In genomic region chr1:204350857-204351573, GRCh38 we compare ENCODE assay signal across 8 cellular contexts. TPM values are rescaled to one million over a fixed set of nuclear protein-coding genes. Genes with fewer than 3 reads are reported as not detected.
DNase-seq lines count a peak whose midpoint lies in the region; ATAC-seq, FAIRE-seq and TF ChIP-seq lines count a peak whose summit lies in the region.

No MANE protein-coding gene starts in this region.

- BruUV-seq in HepG2 (replicated peaks; lab: Mats Ljungman, UMichigan) = no TSS peak

- H3K9me3 ChIP-seq in HepG2 (ENCODE audit: low read length) = no peaks in the 10 kb centered on the region

- TF ChIP-seq CTCF in HepG2 (CRISPR knock-in tag; IDR thresholded peaks at IDR 0.05) (no peak), type B pancreatic cell (conservative IDR thresholded peaks at IDR 0.05) (no peak)

- H3K9me3 Mint-ChIP-seq in type B pancreatic cell = no peaks in the 10 kb centered on the region

- no peak overlapping the region for H2AFZ ChIP-seq in HepG2 (ENCODE audit: low read length)

- H3K36me3 Mint-ChIP-seq in type B pancreatic cell = no peaks in the 10 kb centered on the region

- peaks cover 24% of the 10 kb centered on the region for H3K4me1 ChIP-seq in HepG2 (ENCODE audit: insufficient read depth, low read length)

- H3K27ac Mint-ChIP-seq in type B pancreatic cell = peak overlapping the region; percentile 87

- H3K27ac ChIP-seq in caudate nucleus (ENCODE audit: low read depth, low read length) = peak overlapping the region; percentile 46
- no peak overlapping the region for H3K27ac ChIP-seq in HepG2 (ENCODE audit: extremely low read length, insufficient read depth, low read length)

- intact Hi-C loops in HepG2 (cut with micrococcal nuclease; ENCODE audit: unreplicated experiment) = no loop called here

- peaks cover 38% of the 10 kb centered on the region for H3K4me1 Mint-ChIP-seq in type B pancreatic cell (ENCODE audit: unreplicated experiment)

- no peaks in the 10 kb centered on the region for H3K27me3 Mint-ChIP-seq in type B pancreatic cell

- whole genome bisulfite sequencing in HepG2 (ENCODE audit: low lambda C conversion rate) = 97% methylated on average over 18 of the region's 20 CpGs

- no peak for TF ChIP-seq POLR2A in HepG2 (IDR thresholded peaks at IDR 0.05; ENCODE audit: insufficient read depth in 1 of 2, low read depth in 2 of 2, low read length in 2 of 2)
- TF ChIP-seq POLR2A in GM18505 (IDR thresholded peaks at IDR 0.05; ENCODE audit: borderline replicate concordance, extremely low read depth, insufficient read depth, insufficient read length) = no peak

- H3K27me3 ChIP-seq in HepG2 (ENCODE audit: control insufficient read depth in 1 of 2, insufficient read depth in 2 of 2, low read length in 2 of 2) = no peaks in the 10 kb centered on the region; a peak in 1 of 5 replicates

- H3K4me3 Mint-ChIP-seq in type B pancreatic cell = peak overlapping the region; percentile 83

- H3K79me2 ChIP-seq in HepG2 (ENCODE audit: insufficient read depth, low read length) = peaks cover 3% of the 10 kb centered on the region

- no peaks in the 10 kb centered on the region for H4K20me1 ChIP-seq in HepG2 (ENCODE audit: insufficient read depth, low read length)

- in situ Hi-C loops in HepG2 (cut with HindIII; ENCODE audit: extremely low pct_ligation_motif_present, low pct_unique_long_range_greater_than_20kb) = loop anchor here (25.0 kb wide), 1 partner anchor 489 kb away; the partner anchor contains the start of gene SNRPE

- CTCF ChIA-PET in HepG2 (lab: Yijun Ruan, JAX; ENCODE audit: low intra/inter-chr PET ratio, low total read pairs) = no interaction called here

- no peak for FAIRE-seq in HepG2 (lab: Jason Lieb, UNC)

- TF ChIP-seq RAD21 in HepG2 (CRISPR knock-in tag; IDR thresholded peaks at IDR 0.05) = no peak

- H3K4me3 ChIP-seq in HepG2 (replicated peaks in 1 of 3; ENCODE audit: insufficient read depth in 1 of 3, low read depth in 2 of 3, low read length in 3 of 3) = no peak overlapping the region

- TF ChIP-seq EP300 in HepG2 (IDR thresholded peaks at IDR 0.05; ENCODE audit: low read depth in 2 of 2, low read length in 2 of 2) (no peak), HepG2 (CRISPR knock-in tag; IDR thresholded peaks at IDR 0.05; ENCODE audit: borderline replicate concordance) (no peak)

- ATAC-seq in HepG2 (no peak), HG02759 (IDR thresholded peaks at IDR 0.05; ENCODE audit: unreplicated experiment) (no peak), GM18505 (IDR thresholded peaks at IDR 0.05; ENCODE audit: unreplicated experiment) (no peak), GM18907 (IDR thresholded peaks at IDR 0.05; ENCODE audit: unreplicated experiment) (no peak)

- H3K4me2 ChIP-seq in HepG2 (ENCODE audit: low read depth, low read length) = no peak overlapping the region

- DNase-seq in stimulated activated CD4-positive, alpha-beta T cell treated with anti-CD3 and anti-CD28 coated beads, Interleukin-4, amount 100 ng/mL, for 24 hours = peak; percentile 11
- no peak for DNase-seq in stimulated activated CD4-positive, alpha-beta T cell treated with anti-CD3 and anti-CD28 coated beads, Interleukin-2, amount 100 ng/mL, for 24 hours
- peak in 60 of 61 donors; percentile 38 to 93 (median 76) for DNase-seq in caudate nucleus (lab: John Stamatoyannopoulos, UW)
- DNase-seq in HepG2 (ENCODE audit: low spot score) = no peak
- peak; percentile 90 for DNase-seq in type B pancreatic cell (ENCODE audit: extremely low spot score, unreplicated experiment)

- POLR2A ChIA-PET in HepG2 (lab: Yijun Ruan, JAX) = no interaction called here

- H3K36me3 ChIP-seq in HepG2 (replicated peaks in 1 of 2; ENCODE audit: control insufficient read depth in 1 of 2, insufficient read depth in 2 of 2, low read length in 2 of 2) = peaks cover 0 to 1% of the 10 kb centered on the region in 2 experiments; a peak in 1 of 5 replicates

- H3K9ac ChIP-seq in HepG2 (ENCODE audit: insufficient read depth, low read depth, low read length) = no peak overlapping the region

TF ChIP-seq in HepG2, 621 proteins besides CTCF, POLR2A, EP300 and RAD21 (continues in another document):
- TF ChIP-seq SALL2 (CRISPR knock-in tag; IDR thresholded peaks at IDR 0.05) (no peak), ZNF609 (CRISPR knock-in tag; IDR thresholded peaks at IDR 0.05; ENCODE audit: borderline replicate concordance) (no peak), RFXANK (CRISPR knock-in tag; IDR thresholded peaks at IDR 0.05) (no peak), NRL (CRISPR knock-in tag; IDR thresholded peaks at IDR 0.05; ENCODE audit: borderline replicate concordance) (no peak), POLR2AphosphoS2 (IDR thresholded peaks at IDR 0.05; ENCODE audit: low read depth, low read length) (no peak), ZNF205 (CRISPR knock-in tag; IDR thresholded peaks at IDR 0.05) (no peak), RFX1 (IDR thresholded peaks at IDR 0.05) (peak; percentile 35), ZBTB33 (CRISPR knock-in tag; IDR thresholded peaks at IDR 0.05) (0 out of 2 replicates have a peak, but pooled peaks have one; percentile 23), MED1 (CRISPR knock-in tag; IDR thresholded peaks at IDR 0.05) (no peak), ZNF44 (CRISPR knock-in tag; IDR thresholded peaks at IDR 0.05) (no peak)

RNA-seq across cellular contexts. Expression of gene PLEKHA6, which starts 8.7 kb away (rescaled TPM):
- total RNA-seq in HepG2 (2016; rRNA removed; fragmentation: Illumina TruSeq; extraction: Trizol) (10.8 and 11.4 TPM in 2 replicates), type B pancreatic cell (ENCODE audit: low replicate concordance) (37.8 and 63.1 TPM in 2 replicates)
- 0.40 and 1.1 TPM in 2 replicates for total RNA-seq in HepG2 (2016; cell fraction: cytosol; rRNA removed; fragmentation: Illumina TruSeq; extraction: Trizol; ENCODE audit: low read depth)
- total RNA-seq in HepG2 (2016; cell fraction: insoluble cytoplasmic fraction; rRNA removed; fragmentation: Illumina TruSeq; extraction: Trizol) = 7.3 and 13.7 TPM in 2 replicates
- 3.9 and 4.0 TPM in 2 replicates for total RNA-seq in HepG2 (2016; cell fraction: membrane; rRNA removed; fragmentation: Illumina TruSeq; extraction: Trizol)
- total RNA-seq in HepG2 (2016; cell fraction: nucleus; rRNA removed; fragmentation: Illumina TruSeq; extraction: Trizol) = 16.8 and 17.2 TPM in 2 replicates
- polyA plus RNA-seq in HepG2 (2011; rRNA removed) = 5.3 and 6.4 TPM in 2 replicates
- polyA plus RNA-seq in HepG2 (2011; cell fraction: cytosol; rRNA removed) = 2.2 TPM in 2 replicates
- polyA plus RNA-seq in HepG2 (2011; cell fraction: nucleus; rRNA removed) = 18.8 and 20.9 TPM in 2 replicates
- 6.1 and 6.4 TPM in 2 replicates for polyA plus RNA-seq in HepG2 (2012)
- polyA plus RNA-seq in HepG2 (2016; cell fraction: cytosol; fragmentation: Illumina TruSeq; extraction: Trizol; ENCODE audit: low read depth) = 0.33 and 0.35 TPM in 2 replicates
- polyA plus RNA-seq in HepG2 (2016; cell fraction: insoluble cytoplasmic fraction; fragmentation: Illumina TruSeq; extraction: Trizol; ENCODE audit: low read depth) = 5.7 and 9.8 TPM in 2 replicates
- 1.2 and 1.6 TPM in 2 replicates for polyA plus RNA-seq in HepG2 (2016; cell fraction: membrane; fragmentation: Illumina TruSeq; extraction: Trizol; ENCODE audit: low read depth)
- polyA plus RNA-seq in HepG2 (2016; cell fraction: nucleus; fragmentation: Illumina TruSeq; extraction: Trizol; ENCODE audit: insufficient read depth, low read depth) = 24.1 and 24.3 TPM in 2 replicates
- polyA minus RNA-seq in HepG2 (2011; rRNA and poly(A)+ RNA removed; ENCODE audit: low replicate concordance) = 5.2 and 11.2 TPM in 2 replicates
- polyA minus RNA-seq in HepG2 (2011; cell fraction: cytosol; rRNA and poly(A)+ RNA removed) = 3.2 and 7.6 TPM in 2 replicates
- 11.1 and 11.8 TPM in 2 replicates for polyA minus RNA-seq in HepG2 (2011; cell fraction: nucleus; rRNA and poly(A)+ RNA removed)

Comparison
In these comparisons a context has a peak if more than half of its experiments do, and no peak if none do; other contexts are left out.
1. DNase-seq: peak in stimulated activated CD4-positive, alpha-beta T cell treated with anti-CD3 and anti-CD28 coated beads, Interleukin-4, amount 100 ng/mL, for 24 hours (single experiment), caudate nucleus (60 of 61) and type B pancreatic cell (single experiment); none in stimulated activated CD4-positive, alpha-beta T cell treated with anti-CD3 and anti-CD28 coated beads, Interleukin-2, amount 100 ng/mL, for 24 hours (0 of 2) and HepG2 (single experiment).